ENCODE assay signal across 10 cellular contexts in genomic region chr16:31134091-31134571, GRCh38. TPM values are rescaled to one million over a fixed set of nuclear protein-coding genes. Genes with fewer than 3 reads are reported as not detected.
DNase-seq lines count a peak whose midpoint lies in the region; ATAC-seq, FAIRE-seq and TF ChIP-seq lines count a peak whose summit lies in the region.
"Had no signal": no experiment of that assay in that cellular context is flagged by ENCODE, and none has a peak within 500 bp of the region (broad histone marks: within the 10 kb centered on the region; RNA-seq: fewer than 3 reads in every experiment).

No MANE protein-coding gene starts in this region.

- no peak overlapping the region for H3K27ac ChIP-seq in astrocyte (ENCODE audit: low read depth, low read length)
- H3K27ac ChIP-seq in keratinocyte (ENCODE audit: control insufficient read depth, insufficient read depth, low read length), result peak overlapping the region; percentile 92

- H3K4me2 ChIP-seq in astrocyte (ENCODE audit: low read length) (peak overlapping the region; percentile 22), keratinocyte (ENCODE audit: control insufficient read depth, extremely low read depth, insufficient read depth, low read depth, low read length) (peak overlapping the region; percentile 85)

- H3K79me2 ChIP-seq in astrocyte (ENCODE audit: insufficient read depth, low read length) (no peaks in the 10 kb centered on the region), keratinocyte (ENCODE audit: control insufficient read depth, insufficient read depth, low read length) (peaks cover 29% of the 10 kb centered on the region)

- dilution Hi-C loops in keratinocyte (cut with MboI; ENCODE audit: extremely low pct_ligation_motif_present, low sequenced_read_pairs), result no loop called here

- H2AFZ ChIP-seq in astrocyte (ENCODE audit: low read depth, low read length), result no peak overlapping the region
- no peak overlapping the region for H2AFZ ChIP-seq in keratinocyte (ENCODE audit: control insufficient read depth, low read length)

- H3K9ac ChIP-seq in astrocyte (ENCODE audit: low read length) (no peak overlapping the region), keratinocyte (ENCODE audit: control insufficient read depth, extremely low read depth, insufficient read depth, low read length) (peak overlapping the region; percentile 95)

- H3K36me3 ChIP-seq in astrocyte (ENCODE audit: insufficient read depth, low read length), result no peaks in the 10 kb centered on the region
- peaks cover 12 to 29% of the 10 kb centered on the region in 2 experiments for H3K36me3 ChIP-seq in keratinocyte (ENCODE audit: control insufficient read depth in 2 of 2, extremely low read depth in 1 of 2, insufficient read depth in 2 of 2, low read length in 2 of 2)

- H3K9me3 Mint-ChIP-seq in activated T-cell treated with anti-CD3 and anti-CD28 coated beads, Interleukin-2, amount 50 U/mL, for 24 hours, result no peaks in the 10 kb centered on the region
- no peaks in the 10 kb centered on the region for H3K9me3 Mint-ChIP-seq in activated T-cell treated with anti-CD3 and anti-CD28 coated beads, Interleukin-2, amount 50 U/mL, for 72 hours
- H3K9me3 Mint-ChIP-seq in astrocyte (ENCODE audit: unreplicated experiment) (peaks cover 2% of the 10 kb centered on the region), type B pancreatic cell (no peaks in the 10 kb centered on the region), T-cell (no peaks in the 10 kb centered on the region)

- H3K27me3 ChIP-seq in astrocyte (ENCODE audit: insufficient read depth, low read length), result no peaks in the 10 kb centered on the region
- H3K27me3 ChIP-seq in keratinocyte (ENCODE audit: control insufficient read depth, extremely low read depth, insufficient read depth, low read length), result no peaks in the 10 kb centered on the region

- TF ChIP-seq CTCF in astrocyte (IDR thresholded peaks at IDR 0.05; ENCODE audit: insufficient read depth, low read depth, low read length), result no peak
- no peak for TF ChIP-seq CTCF in keratinocyte (optimal IDR thresholded peaks at IDR 0.05 in 1 of 3, IDR thresholded peaks at IDR 0.05 in 1 of 3, conservative IDR thresholded peaks at IDR 0.05 in 1 of 3; ENCODE audit: extremely low read depth in 1 of 3, insufficient read depth in 2 of 3, low read length in 3 of 3)
- no peak for TF ChIP-seq CTCF in type B pancreatic cell (conservative IDR thresholded peaks at IDR 0.05)

- no peak overlapping the region for H3K4me3 Mint-ChIP-seq in activated T-cell treated with anti-CD3 and anti-CD28 coated beads, Interleukin-2, amount 50 U/mL, for 24 hours
- no peak overlapping the region for H3K4me3 Mint-ChIP-seq in activated T-cell treated with anti-CD3 and anti-CD28 coated beads, Interleukin-2, amount 50 U/mL, for 72 hours
- no peak overlapping the region for H3K4me3 Mint-ChIP-seq in astrocyte (ENCODE audit: unreplicated experiment)
- peak overlapping the region; percentile 83 for H3K4me3 Mint-ChIP-seq in type B pancreatic cell
- no peak overlapping the region for H3K4me3 Mint-ChIP-seq in T-cell

- peaks cover 7% of the 10 kb centered on the region for H3K9me1 ChIP-seq in keratinocyte (ENCODE audit: control insufficient read depth, extremely low read depth, insufficient read depth, low read length)

- H3K4me1 ChIP-seq in astrocyte (ENCODE audit: insufficient read depth, low read length) (peaks cover 27% of the 10 kb centered on the region), keratinocyte (ENCODE audit: control insufficient read depth, extremely low read depth, insufficient read depth, low read length) (peaks cover 63% of the 10 kb centered on the region)

- H3K4me1 Mint-ChIP-seq in activated T-cell treated with anti-CD3 and anti-CD28 coated beads, Interleukin-2, amount 50 U/mL, for 24 hours (ENCODE audit: low read depth), result no peaks in the 10 kb centered on the region
- no peaks in the 10 kb centered on the region for H3K4me1 Mint-ChIP-seq in activated T-cell treated with anti-CD3 and anti-CD28 coated beads, Interleukin-2, amount 50 U/mL, for 72 hours (ENCODE audit: low read depth)
- peaks cover 9% of the 10 kb centered on the region for H3K4me1 Mint-ChIP-seq in astrocyte (ENCODE audit: low read depth, unreplicated experiment)
- peaks cover 22% of the 10 kb centered on the region for H3K4me1 Mint-ChIP-seq in type B pancreatic cell (ENCODE audit: unreplicated experiment)
- no peaks in the 10 kb centered on the region for H3K4me1 Mint-ChIP-seq in T-cell

- peak overlapping the region; percentile 4 for H3K27ac Mint-ChIP-seq in activated T-cell treated with anti-CD3 and anti-CD28 coated beads, Interleukin-2, amount 50 U/mL, for 24 hours
- no peak overlapping the region for H3K27ac Mint-ChIP-seq in activated T-cell treated with anti-CD3 and anti-CD28 coated beads, Interleukin-2, amount 50 U/mL, for 72 hours
- H3K27ac Mint-ChIP-seq in astrocyte (ENCODE audit: unreplicated experiment), result no peak overlapping the region
- peak overlapping the region; percentile 95 for H3K27ac Mint-ChIP-seq in type B pancreatic cell
- no peak overlapping the region for H3K27ac Mint-ChIP-seq in T-cell

- no peak overlapping the region for H3K4me3 ChIP-seq in astrocyte (ENCODE audit: insufficient read depth, low read depth, low read length)
- H3K4me3 ChIP-seq in keratinocyte (ENCODE audit: control insufficient read depth in 2 of 3, extremely low read depth in 1 of 3, insufficient read depth in 2 of 3, low read depth in 1 of 3, low read length in 3 of 3), result peak overlapping the region; percentile 69 to 94 (median 86)

- FAIRE-seq in astrocyte (lab: Jason Lieb, UNC) (no peak), keratinocyte (lab: Jason Lieb, UNC) (no peak)

- H4K20me1 ChIP-seq in astrocyte (ENCODE audit: insufficient read depth, low read length), result no peaks in the 10 kb centered on the region
- peaks cover 3% of the 10 kb centered on the region for H4K20me1 ChIP-seq in keratinocyte (ENCODE audit: control insufficient read depth, extremely low read depth, insufficient read depth, low read length)

- POLR2A ChIA-PET in T-cell (lab: Charles Lee), result no interaction called here

- CTCF ChIA-PET in T-cell (lab: Charles Lee), result interaction anchor here in 1 of 2 donors (0.6 kb wide), 1 partner anchor 35 kb away, joined by 3 read pairs; no protein-coding TSS in a partner anchor

- DNase-seq in activated T-cell treated with anti-CD3 and anti-CD28 coated beads, Interleukin-2, amount 50 U/mL, for 24 hours, result no peak
- no peak for DNase-seq in activated T-cell treated with anti-CD3 and anti-CD28 coated beads, Interleukin-2, amount 50 U/mL, for 72 hours
- DNase-seq in astrocyte (ENCODE audit: low read depth), result peak; percentile 15
- DNase-seq in keratinocyte (ENCODE audit: low read depth, low spot score), result no peak
- DNase-seq in type B pancreatic cell (ENCODE audit: extremely low spot score, unreplicated experiment), result no peak
- no peak for DNase-seq in DMS53 (lab: John Stamatoyannopoulos, UW)
- no peak for DNase-seq in NK-92 (lab: John Stamatoyannopoulos, UW; ENCODE audit: unreplicated experiment)
- DNase-seq in T-cell, result no peak
- DNase-seq: activated CD4-positive, alpha-beta T cell treated with anti-CD3 and anti-CD28 coated beads, Interleukin-2, amount 50 U/mL, for 48 hours; aorta had no signal

- H3K9me3 ChIP-seq in astrocyte (ENCODE audit: insufficient read depth, low read depth, low read length) (no peaks in the 10 kb centered on the region), keratinocyte (ENCODE audit: control insufficient read depth, low read depth, low read length) (no peaks in the 10 kb centered on the region)

- H3K36me3 Mint-ChIP-seq in activated T-cell treated with anti-CD3 and anti-CD28 coated beads, Interleukin-2, amount 50 U/mL, for 24 hours (ENCODE audit: low read depth), result peaks cover 43% of the 10 kb centered on the region
- peaks cover 0 to 1% of the 10 kb centered on the region in 2 donors for H3K36me3 Mint-ChIP-seq in activated T-cell treated with anti-CD3 and anti-CD28 coated beads, Interleukin-2, amount 50 U/mL, for 72 hours (ENCODE audit: insufficient read depth in 2 of 2)
- H3K36me3 Mint-ChIP-seq in astrocyte (ENCODE audit: low read depth, unreplicated experiment) (peaks cover 6% of the 10 kb centered on the region), type B pancreatic cell (peaks cover 4% of the 10 kb centered on the region), T-cell (peaks cover 10% of the 10 kb centered on the region)

- no peaks in the 10 kb centered on the region for H3K27me3 Mint-ChIP-seq in activated T-cell treated with anti-CD3 and anti-CD28 coated beads, Interleukin-2, amount 50 U/mL, for 24 hours
- no peaks in the 10 kb centered on the region for H3K27me3 Mint-ChIP-seq in activated T-cell treated with anti-CD3 and anti-CD28 coated beads, Interleukin-2, amount 50 U/mL, for 72 hours (ENCODE audit: low read depth)
- H3K27me3 Mint-ChIP-seq in astrocyte (ENCODE audit: low read depth, unreplicated experiment) (peaks cover 6% of the 10 kb centered on the region), type B pancreatic cell (peaks cover 6% of the 10 kb centered on the region), T-cell (no peaks in the 10 kb centered on the region)

- no peak for ATAC-seq in activated T-cell treated with anti-CD3 and anti-CD28 coated beads, Interleukin-2, amount 50 U/mL, for 72 hours (replicated peaks in 1 of 2)
- ATAC-seq in T-cell (replicated peaks in 1 of 4), result no peak

RNA-seq across cellular contexts. Expression of gene PRSS8, which starts 1.4 kb away (rescaled TPM):
- total RNA-seq in activated T-cell treated with anti-CD3 and anti-CD28 coated beads, Interleukin-2, amount 50 U/mL, for 72 hours, result not detected
- total RNA-seq in astrocyte (3.9 and 9.5 TPM in 2 replicates), type B pancreatic cell (ENCODE audit: low replicate concordance) (84.7 and 205 TPM in 2 replicates), T-cell (1 to 10 TPM in 1 of 5 donors, under 1 TPM in 2, not detected in 2; 0.43 to 1.1 (median 0.55) TPM)
- 31.2 to 65.3 TPM (median 46.4 TPM) in 3 replicates for polyA plus RNA-seq in keratinocyte
- polyA plus RNA-seq in keratinocyte (2011; ENCODE audit: low read depth), result 98.4 TPM
- polyA plus RNA-seq in keratinocyte (2011; cell fraction: cytosol; rRNA removed), result 29.2 and 43.2 TPM in 2 replicates
- polyA plus RNA-seq in keratinocyte (2011; cell fraction: nucleus; rRNA removed), result 130 and 172 TPM in 2 replicates
- 48.9 and 381 TPM in 2 replicates for polyA plus RNA-seq in keratinocyte (2012; ENCODE audit: low replicate concordance)
- 41.0 to 94.3 TPM (median 74.2 TPM) in 3 replicates for polyA minus RNA-seq in keratinocyte
- polyA minus RNA-seq in keratinocyte (2011; cell fraction: cytosol; rRNA and poly(A)+ RNA removed), result 89.6 TPM
- 113 and 118 TPM in 2 replicates for polyA minus RNA-seq in keratinocyte (2011; cell fraction: nucleus; rRNA and poly(A)+ RNA removed)
- total RNA-seq: aorta had no signal

RNA-seq across cellular contexts. Expression of gene PRSS36, which starts 15.7 kb away (rescaled TPM):
- under 1 TPM; 0.19 TPM for total RNA-seq in activated T-cell treated with anti-CD3 and anti-CD28 coated beads, Interleukin-2, amount 50 U/mL, for 72 hours
- total RNA-seq in astrocyte (0.19 and 0.41 TPM in 2 replicates), type B pancreatic cell (ENCODE audit: low replicate concordance) (1.8 and 2.0 TPM in 2 replicates), T-cell (1 to 10 TPM in 4 of 5 donors, under 1 TPM in 1; 0.42 to 1.2 (median 1.1) TPM)
- polyA plus RNA-seq in keratinocyte, result 0.08 to 0.95 TPM (median 0.43 TPM) in 3 replicates
- polyA plus RNA-seq in keratinocyte (2011; ENCODE audit: low read depth), result not detected
- polyA plus RNA-seq in keratinocyte (2011; cell fraction: cytosol; rRNA removed), result 0.21 and 0.42 TPM in 2 replicates
- polyA plus RNA-seq in keratinocyte (2011; cell fraction: nucleus; rRNA removed), result 0.28 and 0.39 TPM in 2 replicates
- polyA plus RNA-seq in keratinocyte (2012; ENCODE audit: low replicate concordance), result 0.31 and 3.0 TPM in 2 replicates
- polyA minus RNA-seq in keratinocyte, result 0.26 TPM in 1 of 3 replicates, not detected in the others
- polyA minus RNA-seq in keratinocyte (2011; cell fraction: cytosol; rRNA and poly(A)+ RNA removed), result 3.5 TPM
- polyA minus RNA-seq in keratinocyte (2011; cell fraction: nucleus; rRNA and poly(A)+ RNA removed), result not detected in 2 replicates

RNA-seq across cellular contexts. Expression of gene KAT8, which starts 16.7 kb away (rescaled TPM):
- total RNA-seq in activated T-cell treated with anti-CD3 and anti-CD28 coated beads, Interleukin-2, amount 50 U/mL, for 72 hours, result 10 to 100 TPM; 50.8 to 55.5 TPM
- total RNA-seq in astrocyte (27.3 and 33.5 TPM in 2 replicates), type B pancreatic cell (ENCODE audit: low replicate concordance) (54.4 and 70.3 TPM in 2 replicates), T-cell (100 to 1,000 TPM in 3 of 5 donors, 10 to 100 TPM in 2; 92.3 to 122 (median 102) TPM)
- 25.9 to 26.4 TPM (median 26.1 TPM) in 3 replicates for polyA plus RNA-seq in keratinocyte
- 21.1 TPM for polyA plus RNA-seq in keratinocyte (2011; ENCODE audit: low read depth)
- polyA plus RNA-seq in keratinocyte (2011; cell fraction: cytosol; rRNA removed), result 16.3 and 17.4 TPM in 2 replicates
- 40.6 and 41.8 TPM in 2 replicates for polyA plus RNA-seq in keratinocyte (2011; cell fraction: nucleus; rRNA removed)
- 20.1 and 28.2 TPM in 2 replicates for polyA plus RNA-seq in keratinocyte (2012; ENCODE audit: low replicate concordance)
- 13.0 to 20.1 TPM (median 15.9 TPM) in 3 replicates for polyA minus RNA-seq in keratinocyte
- 17.3 TPM for polyA minus RNA-seq in keratinocyte (2011; cell fraction: cytosol; rRNA and poly(A)+ RNA removed)
- 9.5 and 13.0 TPM in 2 replicates for polyA minus RNA-seq in keratinocyte (2011; cell fraction: nucleus; rRNA and poly(A)+ RNA removed)

RNA-seq across cellular contexts. Expression of gene BCKDK, which starts 25.9 kb away (rescaled TPM):
- 10 to 100 TPM; 21.6 to 24.5 TPM for total RNA-seq in activated T-cell treated with anti-CD3 and anti-CD28 coated beads, Interleukin-2, amount 50 U/mL, for 72 hours
- total RNA-seq in astrocyte (44.9 and 47.7 TPM in 2 replicates), type B pancreatic cell (ENCODE audit: low replicate concordance) (38.5 and 44.5 TPM in 2 replicates), T-cell (10 to 100 TPM in 3 of 5 donors, 1 to 10 TPM in 2; 7.6 to 21.3 (median 19.3) TPM)
- 17.2 to 35.7 TPM (median 19.9 TPM) in 3 replicates for polyA plus RNA-seq in keratinocyte
- 6.6 TPM for polyA plus RNA-seq in keratinocyte (2011; ENCODE audit: low read depth)
- polyA plus RNA-seq in keratinocyte (2011; cell fraction: cytosol; rRNA removed), result 20.0 and 36.7 TPM in 2 replicates
- polyA plus RNA-seq in keratinocyte (2011; cell fraction: nucleus; rRNA removed), result 16.4 and 20.7 TPM in 2 replicates
- polyA plus RNA-seq in keratinocyte (2012; ENCODE audit: low replicate concordance), result 30.4 and 38.5 TPM in 2 replicates
- 15.3 to 56.4 TPM (median 16.2 TPM) in 3 replicates for polyA minus RNA-seq in keratinocyte
- polyA minus RNA-seq in keratinocyte (2011; cell fraction: cytosol; rRNA and poly(A)+ RNA removed), result 32.4 TPM
- polyA minus RNA-seq in keratinocyte (2011; cell fraction: nucleus; rRNA and poly(A)+ RNA removed), result 7.4 and 9.0 TPM in 2 replicates

RNA-seq across cellular contexts. Expression of gene VKORC1, which starts 39.5 kb away (rescaled TPM):
- total RNA-seq in activated T-cell treated with anti-CD3 and anti-CD28 coated beads, Interleukin-2, amount 50 U/mL, for 72 hours, result 10 to 100 TPM; 52.2 to 55.6 TPM
- total RNA-seq in astrocyte (133 and 156 TPM in 2 replicates), type B pancreatic cell (ENCODE audit: low replicate concordance) (70.1 and 78.9 TPM in 2 replicates), T-cell (10 to 100 TPM; 31.8 to 66.4 (median 56.9) TPM)
- 73.6 to 118 TPM (median 96.1 TPM) in 3 replicates for polyA plus RNA-seq in keratinocyte
- 4.4 TPM for polyA plus RNA-seq in keratinocyte (2011; ENCODE audit: low read depth)
- 92.3 and 99.5 TPM in 2 replicates for polyA plus RNA-seq in keratinocyte (2011; cell fraction: cytosol; rRNA removed)
- polyA plus RNA-seq in keratinocyte (2011; cell fraction: nucleus; rRNA removed), result 65.3 and 73.1 TPM in 2 replicates
- 66.2 and 66.8 TPM in 2 replicates for polyA plus RNA-seq in keratinocyte (2012; ENCODE audit: low replicate concordance)
- 70.2 to 111 TPM (median 76.4 TPM) in 3 replicates for polyA minus RNA-seq in keratinocyte
- polyA minus RNA-seq in keratinocyte (2011; cell fraction: cytosol; rRNA and poly(A)+ RNA removed), result 56.4 TPM
- polyA minus RNA-seq in keratinocyte (2011; cell fraction: nucleus; rRNA and poly(A)+ RNA removed), result 16.5 and 21.4 TPM in 2 replicates

Comparison
In these comparisons a context has a peak if more than half of its experiments do, and no peak if none do; other contexts are left out.
1. H3K27ac Mint-ChIP-seq: peak in activated T-cell treated with anti-CD3 and anti-CD28 coated beads, Interleukin-2, amount 50 U/mL, for 24 hours (single experiment) and type B pancreatic cell (single experiment); none in activated T-cell treated with anti-CD3 and anti-CD28 coated beads, Interleukin-2, amount 50 U/mL, for 72 hours (single experiment), astrocyte (single experiment) and T-cell (0 of 2).